In the genomic region with DNA sequence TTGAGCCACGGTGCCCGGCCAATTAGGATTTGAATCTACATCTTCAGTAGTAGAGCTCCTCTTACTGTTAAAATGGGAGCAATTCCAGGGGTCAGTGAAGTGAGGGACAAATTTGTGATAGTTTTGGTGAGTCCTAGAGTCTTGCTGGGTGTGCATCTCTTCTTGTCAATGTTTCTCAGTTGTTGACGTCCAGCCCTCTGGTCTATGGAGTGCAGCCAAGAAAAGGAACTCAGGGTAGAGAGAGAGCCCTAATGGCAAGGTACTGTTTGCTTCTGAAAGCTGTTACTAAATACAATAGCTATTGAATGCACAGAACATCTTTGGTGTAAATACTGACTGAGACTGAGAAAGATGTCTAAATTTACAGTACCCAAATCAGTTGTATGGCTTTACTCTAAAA, we compare ENCODE assay signal across 17 cellular contexts.
DNase-seq lines count a peak whose midpoint lies in the region; ATAC-seq and TF ChIP-seq lines count a peak whose summit lies in the region.
"Had no signal": no experiment of that assay in that cellular context is flagged by ENCODE, and none has a peak within 500 bp of the region (broad histone marks: within the 10 kb centered on the region; RNA-seq: fewer than 3 reads in every experiment).

No MANE protein-coding gene starts in this region.

- no peak for TF ChIP-seq POLR2A in tibial nerve (IDR thresholded peaks at IDR 0.05)

- no peak for TF ChIP-seq EP300 in tibial nerve (IDR thresholded peaks at IDR 0.05)

- no peaks in the 10 kb centered on the region for H3K4me1 ChIP-seq in tibial nerve

- H3K27ac ChIP-seq in WERI-Rb-1 (peak overlapping the region; percentile 84), tibial nerve (no peak overlapping the region)
- H3K27ac ChIP-seq: SJSA1 had no signal

- H3K27me3 Mint-ChIP-seq in activated T-helper 2 cell treated with anti-CD3 and anti-CD28 coated beads, Interferon-gamma antibody, Interleukin-2, Interleukin-4, amounts not matched to agents 10 μg/mL and 5 μg/mL and 100 μg/mL, durations not matched to agents 14 hours and 24 hours and 36 hours (ENCODE audit: low read depth), result no peaks in the 10 kb centered on the region

- H3K27me3 ChIP-seq in WERI-Rb-1 (ENCODE audit: insufficient read depth, low read depth, severe bottlenecking) (no peaks in the 10 kb centered on the region), tibial nerve (no peaks in the 10 kb centered on the region)
- H3K27me3 ChIP-seq: SJSA1 had no signal

- H3K36me3 ChIP-seq in WERI-Rb-1 (no peaks in the 10 kb centered on the region), tibial nerve (no peaks in the 10 kb centered on the region)
- H3K36me3 ChIP-seq: SJSA1 had no signal

- intact Hi-C loops in activated T-helper 2 cell treated with anti-CD3 and anti-CD28 coated beads, Interferon-gamma antibody, Interleukin-2, Interleukin-4, amounts not matched to agents 10 μg/mL and 5 μg/mL and 100 μg/mL, durations not matched to agents 14 hours and 24 hours and 36 hours (cut with micrococcal nuclease), result no loop called here

- H3K9me3 Mint-ChIP-seq in activated T-helper 2 cell treated with anti-CD3 and anti-CD28 coated beads, Interferon-gamma antibody, Interleukin-2, Interleukin-4, amounts not matched to agents 10 μg/mL and 5 μg/mL and 100 μg/mL, durations not matched to agents 14 hours and 24 hours and 36 hours, result peaks cover 17% of the 10 kb centered on the region
- H3K9me3 Mint-ChIP-seq: HFFc6 had no signal

- 49 to 56% methylated on average over 3 of the region's 3 CpGs for WGBS in tibial nerve, 2 donors

- peaks cover 3% of the 10 kb centered on the region for H3K9me3 ChIP-seq in WERI-Rb-1 (ENCODE audit: severe bottlenecking)
- H3K9me3 ChIP-seq in tibial nerve, result no peaks in the 10 kb centered on the region
- H3K9me3 ChIP-seq: SJSA1 had no signal

- ATAC-seq in left lobe of liver, result peak; percentile 71
- no peak for ATAC-seq in GM18867 (IDR thresholded peaks at IDR 0.05; ENCODE audit: unreplicated experiment)
- no peak for ATAC-seq in HG03571 (IDR thresholded peaks at IDR 0.05; ENCODE audit: unreplicated experiment)

- H3K27ac Mint-ChIP-seq in activated T-helper 2 cell treated with anti-CD3 and anti-CD28 coated beads, Interferon-gamma antibody, Interleukin-2, Interleukin-4, amounts not matched to agents 10 μg/mL and 5 μg/mL and 100 μg/mL, durations not matched to agents 14 hours and 24 hours and 36 hours, result no peak overlapping the region
- H3K27ac Mint-ChIP-seq: CD14-positive monocyte, HFFc6 had no signal

- H3K4me3 Mint-ChIP-seq in activated T-helper 2 cell treated with anti-CD3 and anti-CD28 coated beads, Interferon-gamma antibody, Interleukin-2, Interleukin-4, amounts not matched to agents 10 μg/mL and 5 μg/mL and 100 μg/mL, durations not matched to agents 14 hours and 24 hours and 36 hours (ENCODE audit: low read depth), result no peak overlapping the region
- H3K4me3 Mint-ChIP-seq: CD14-positive monocyte, HFFc6 had no signal

- H3K36me3 Mint-ChIP-seq in activated T-helper 2 cell treated with anti-CD3 and anti-CD28 coated beads, Interferon-gamma antibody, Interleukin-2, Interleukin-4, amounts not matched to agents 10 μg/mL and 5 μg/mL and 100 μg/mL, durations not matched to agents 14 hours and 24 hours and 36 hours (ENCODE audit: low read depth), result no peaks in the 10 kb centered on the region
- H3K36me3 Mint-ChIP-seq: CD14-positive monocyte had no signal

- no peaks in the 10 kb centered on the region for H3K4me1 Mint-ChIP-seq in activated T-helper 2 cell treated with anti-CD3 and anti-CD28 coated beads, Interferon-gamma antibody, Interleukin-2, Interleukin-4, amounts not matched to agents 10 μg/mL and 5 μg/mL and 100 μg/mL, durations not matched to agents 14 hours and 24 hours and 36 hours (ENCODE audit: low read depth)
- H3K4me1 Mint-ChIP-seq: CD14-positive monocyte had no signal

- peak; percentile 60 for DNase-seq in NCI-H1092 (lab: John Stamatoyannopoulos, UW)
- no peak for DNase-seq in WERI-Rb-1
- DNase-seq in left lobe of liver (ENCODE audit: low spot score), result no peak
- DNase-seq in tibial nerve (ENCODE audit: low spot score in 2 of 2), result no peak
- no peak for DNase-seq in activated T-helper 2 cell treated with anti-CD3 and anti-CD28 coated beads, Interferon-gamma antibody, Interleukin-2, Interleukin-4, amounts not matched to agents 10 μg/mL and 5 μg/mL and 100 μg/mL, durations not matched to agents 14 hours and 24 hours and 36 hours (ENCODE audit: low spot score)
- DNase-seq: AML-193, DMS79, HFFc6, MV-4-11, NCI-H1417 treated with DMSO at 0.1 percent for 48 hours, NCI-H187 treated with DMSO at 0.1 percent for 48 hours, NCI-H2227 treated with DMSO at 0.1 percent for 48 hours, NCI-H510A treated with DMSO at 0.1 percent for 48 hours had no signal

- TF ChIP-seq CTCF in WERI-Rb-1 (IDR thresholded peaks at IDR 0.05; ENCODE audit: low read depth, low read length), result no peak
- TF ChIP-seq CTCF in tibial nerve (IDR thresholded peaks at IDR 0.05), result no peak

- H3K4me3 ChIP-seq in WERI-Rb-1 (ENCODE audit: low read depth, low read length), result no peak overlapping the region
- no peak overlapping the region for H3K4me3 ChIP-seq in tibial nerve
- H3K4me3 ChIP-seq: SJSA1 had no signal
